ENCODE assay signal across 12 cellular contexts in the genomic region with DNA sequence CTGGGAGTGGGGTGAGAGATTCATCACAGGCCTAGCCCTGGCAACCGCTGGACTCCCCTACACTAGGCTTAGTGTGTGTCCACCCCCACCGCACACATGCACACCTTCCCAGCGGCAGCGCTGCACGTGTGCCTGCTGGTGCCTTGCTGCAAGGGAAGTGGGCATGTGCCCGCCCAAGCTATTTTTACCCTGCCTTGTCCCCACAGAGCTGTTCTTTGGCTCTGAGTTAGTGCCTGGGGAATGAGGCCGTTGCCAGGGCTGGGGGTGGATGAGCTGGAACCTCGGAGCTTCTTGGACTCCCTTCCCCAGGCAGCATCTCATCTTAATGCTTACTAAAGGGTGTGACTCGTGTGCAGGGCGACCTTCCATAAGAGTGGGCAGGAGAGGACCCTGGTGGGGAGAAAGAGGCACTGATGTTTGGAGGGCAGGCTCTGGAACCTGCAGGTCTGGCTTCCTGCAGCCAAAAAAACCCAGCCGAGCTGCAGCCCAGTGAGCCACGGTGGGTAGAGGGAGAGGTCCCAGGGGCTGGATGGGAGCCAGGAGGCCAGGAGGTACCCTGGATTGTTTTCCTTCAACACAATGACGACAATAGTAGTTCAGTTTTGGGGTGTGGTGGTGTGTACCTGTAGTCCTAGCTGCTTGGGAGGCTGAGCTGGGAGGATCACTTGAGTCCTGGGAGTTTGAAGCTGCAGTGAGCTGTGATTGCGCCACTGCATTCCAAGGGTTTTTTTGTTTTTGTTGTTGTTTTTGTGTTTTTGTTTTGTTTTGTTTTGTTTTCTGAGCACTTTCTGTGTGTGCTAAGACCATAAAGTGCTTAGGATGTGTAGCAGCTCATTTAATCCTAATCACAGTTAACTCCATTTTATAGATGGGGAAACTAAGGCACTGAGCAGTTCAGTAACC.
DNase-seq lines count a peak whose midpoint lies in the region; ATAC-seq and TF ChIP-seq lines count a peak whose summit lies in the region.
"Had no signal": no experiment of that assay in that cellular context is flagged by ENCODE, and none has a peak within 500 bp of the region (broad histone marks: within the 10 kb centered on the region; RNA-seq: fewer than 3 reads in every experiment).

No MANE protein-coding gene starts in this region.

- peak overlapping the region in 8 of 11 experiments; percentile 64 to 80 (median 70); a peak in 17 of 22 replicates for H3K27ac ChIP-seq in BLaER1 treated with 17β-estradiol and CSF1 and Interleukin-3, amounts not matched to agents 10 nM and 100 nM
- H3K27ac ChIP-seq: brain microvascular endothelial cell, gastroesophageal sphincter had no signal

- TF ChIP-seq EP300 in Ishikawa (IDR thresholded peaks at IDR 0.05; ENCODE audit: borderline replicate concordance) = no peak

- H3K9ac ChIP-seq in BLaER1 treated with 17β-estradiol and CSF1 and Interleukin-3, amounts not matched to agents 10 nM and 100 nM = peak overlapping the region in 8 of 11 experiments; percentile 59 to 73 (median 69); a peak in 15 of 22 replicates

- peaks cover 0 to 10% (median 0%) of the 10 kb centered on the region in 11 experiments; a peak in 2 of 22 replicates for H3K27me3 ChIP-seq in BLaER1 treated with 17β-estradiol and CSF1 and Interleukin-3, amounts not matched to agents 10 nM and 100 nM
- H3K27me3 ChIP-seq: brain microvascular endothelial cell had no signal

- peak overlapping the region; percentile 90 to 99 (median 95) for H3K4me2 ChIP-seq in BLaER1 treated with 17β-estradiol and CSF1 and Interleukin-3, amounts not matched to agents 10 nM and 100 nM

- POLR2A ChIA-PET in HEK293T (lab: Yijun Ruan, JAX) = interaction anchor here (2.3 kb wide), 1 partner anchor 22 kb away, joined by 7 read pairs; no protein-coding TSS in a partner anchor

- H3K36me3 ChIP-seq in BLaER1 treated with 17β-estradiol and CSF1 and Interleukin-3, amounts not matched to agents 10 nM and 100 nM = no peaks in the 10 kb centered on the region
- H3K36me3 ChIP-seq: brain microvascular endothelial cell, gastroesophageal sphincter had no signal

- H3K4me3 Mint-ChIP-seq in natural killer cell = peak overlapping the region; percentile 95
- H3K4me3 Mint-ChIP-seq: nephron had no signal

- ATAC-seq in natural killer cell (peak in 1 of 3 donors; percentile 8), GM21390 (IDR thresholded peaks at IDR 0.05; ENCODE audit: unreplicated experiment) (no peak), GM19452 (IDR thresholded peaks at IDR 0.05; ENCODE audit: unreplicated experiment) (no peak)
- ATAC-seq: gastroesophageal sphincter had no signal

- CTCF ChIA-PET in HEK293T (lab: Yijun Ruan, JAX) = interaction anchor here (0.9 to 2.0 kb wide), 3 partner anchors 9 to 40 kb away, joined by 3 to 8 read pairs (median 4); no protein-coding TSS in a partner anchor

- H3K4me1 ChIP-seq in BLaER1 treated with 17β-estradiol and CSF1 and Interleukin-3, amounts not matched to agents 10 nM and 100 nM = peaks cover 49 to 92% (median 81%) of the 10 kb centered on the region in 10 experiments

- H3K36me3 Mint-ChIP-seq in natural killer cell = no peaks in the 10 kb centered on the region

- no peak for TF ChIP-seq CTCF in natural killer cell (IDR thresholded peaks at IDR 0.05)

- DNase-seq in cerebellum (ENCODE audit: low spot score) = peak; percentile 50
- DNase-seq in natural killer cell = no peak
- no peak for DNase-seq in HEK293T (ENCODE audit: extremely low spot score)
- no peak for DNase-seq in germinal center (ENCODE audit: low spot score)
- DNase-seq: brain microvascular endothelial cell, NCI-H82 had no signal

- H3K9me3 Mint-ChIP-seq in natural killer cell = no peaks in the 10 kb centered on the region
- H3K9me3 Mint-ChIP-seq: nephron had no signal

- H3K27me3 Mint-ChIP-seq in natural killer cell (ENCODE audit: low read depth in 2 of 2) = no peaks in the 10 kb centered on the region

- H3K9me3 ChIP-seq in BLaER1 treated with 17β-estradiol and CSF1 and Interleukin-3, amounts not matched to agents 10 nM and 100 nM (replicated peaks in 1 of 11) = no peaks in the 10 kb centered on the region
- H3K9me3 ChIP-seq: gastroesophageal sphincter had no signal

- peaks cover 0 to 17% (median 0%) of the 10 kb centered on the region in 11 experiments; a peak in 5 of 22 replicates for H4K20me1 ChIP-seq in BLaER1 treated with 17β-estradiol and CSF1 and Interleukin-3, amounts not matched to agents 10 nM and 100 nM

- peak overlapping the region in 7 of 10 experiments; percentile 1 to 44 (median 31); a peak in 8 of 20 replicates for H3K4me3 ChIP-seq in BLaER1 treated with 17β-estradiol and CSF1 and Interleukin-3, amounts not matched to agents 10 nM and 100 nM
- H3K4me3 ChIP-seq: gastroesophageal sphincter had no signal

- intact Hi-C loops in natural killer cell (cut with micrococcal nuclease) = no loop called here

- TF ChIP-seq RAD21 in Ishikawa (IDR thresholded peaks at IDR 0.05; ENCODE audit: low read depth) = no peak

- peak overlapping the region; percentile 96 to 97 for H3K27ac Mint-ChIP-seq in natural killer cell
- H3K27ac Mint-ChIP-seq: nephron had no signal

- peaks cover 58 to 75% of the 10 kb centered on the region in 2 donors for H3K4me1 Mint-ChIP-seq in natural killer cell

TF ChIP-seq in Ishikawa, 13 proteins besides CTCF, POLR2A, EP300 and RAD21:
- TF ChIP-seq TCF12 (IDR thresholded peaks at IDR 0.05; ENCODE audit: low read depth) = no peak
- TF ChIP-seq TEAD4 (IDR thresholded peaks at IDR 0.05) = no peak
- TF ChIP-seq, protein P1, sequence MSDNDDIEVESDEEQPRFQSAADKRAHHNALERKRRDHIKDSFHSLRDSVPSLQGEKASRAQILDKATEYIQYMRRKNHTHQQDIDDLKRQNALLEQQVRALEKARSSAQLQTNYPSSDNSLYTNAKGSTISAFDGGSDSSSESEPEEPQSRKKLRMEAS (IDR thresholded peaks at IDR 0.05) = no peak
- no peak for TF ChIP-seq YY1 (IDR thresholded peaks at IDR 0.05; ENCODE audit: low read depth)
- peak; percentile 57 for TF ChIP-seq CEBPB (IDR thresholded peaks at IDR 0.05)

TF ChIP-seq in HEK293T, 16 proteins besides CTCF, POLR2A, EP300 and RAD21:
- TF ChIP-seq HDGF (IDR thresholded peaks at IDR 0.05; ENCODE audit: borderline replicate concordance) (no peak), TARDBP (IDR thresholded peaks at IDR 0.05) (no peak), CTBP1 (IDR thresholded peaks at IDR 0.05; ENCODE audit: borderline replicate concordance) (no peak), FOXA1 (IDR thresholded peaks at IDR 0.05) (no peak), SUZ12 (IDR thresholded peaks at IDR 0.05) (no peak), ELF4 (IDR thresholded peaks at IDR 0.05) (no peak), ARNT (IDR thresholded peaks at IDR 0.05) (no peak)
